In the genomic region with DNA sequence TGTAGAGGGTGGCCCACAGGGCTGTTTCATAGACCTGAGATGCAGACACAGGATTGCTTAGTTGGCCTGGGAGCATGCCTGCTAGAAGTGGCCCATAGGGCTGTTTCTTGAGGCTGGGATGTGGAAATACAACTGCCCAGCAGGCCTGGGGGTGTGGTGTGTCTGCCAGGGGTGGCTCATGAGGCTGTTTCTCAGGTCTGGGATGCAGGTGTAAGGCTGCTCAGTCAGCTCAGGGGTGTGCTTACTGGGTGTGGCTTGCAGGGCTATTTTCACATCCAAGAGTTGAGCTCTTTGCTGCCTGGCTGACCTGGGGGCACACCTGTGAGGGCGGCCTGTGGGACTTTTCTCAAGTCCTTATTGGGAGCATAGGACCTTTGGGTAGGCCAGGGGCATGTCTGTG, we compare ENCODE assay signal across 2 cellular contexts.
TF ChIP-seq lines count a peak whose summit lies in the region.

No MANE protein-coding gene starts in this region.

TF ChIP-seq in H1, 55 proteins besides CTCF, POLR2A, EP300 and RAD21:
- TF ChIP-seq BRCA1 (IDR thresholded peaks at IDR 0.05; ENCODE audit: low read depth, low read length) = no peak
- no peak for TF ChIP-seq SIX5 (IDR thresholded peaks at IDR 0.05; ENCODE audit: low read depth, low read length)
- TF ChIP-seq RFX5 (IDR thresholded peaks at IDR 0.05; ENCODE audit: borderline replicate concordance, low read depth, low read length) = no peak
- no peak for TF ChIP-seq CTBP2 (IDR thresholded peaks at IDR 0.05; ENCODE audit: borderline replicate concordance, insufficient read depth, insufficient read length, low read length)

TF ChIP-seq in SK-N-SH treated with all-trans-retinoic acid at 6 μM for 48 hours, 23 proteins besides CTCF, POLR2A, EP300 and RAD21:
- TF ChIP-seq TCF4 (CRISPR knock-in tag; IDR thresholded peaks at IDR 0.05; ENCODE audit: borderline replicate concordance) (no peak), ZNF70 (CRISPR knock-in tag; IDR thresholded peaks at IDR 0.05) (no peak), SNAI2 (CRISPR knock-in tag; IDR thresholded peaks at IDR 0.05) (no peak), ZFP3 (CRISPR knock-in tag; IDR thresholded peaks at IDR 0.05) (no peak), ZFP30 (CRISPR knock-in tag; IDR thresholded peaks at IDR 0.05) (no peak), RARB (CRISPR knock-in tag; IDR thresholded peaks at IDR 0.05) (no peak), ZNF565 (CRISPR knock-in tag; conservative IDR thresholded peaks at IDR 0.05; ENCODE audit: low read depth) (no peak), BACH2 (CRISPR knock-in tag; IDR thresholded peaks at IDR 0.05; ENCODE audit: borderline replicate concordance) (no peak), ZNF8 (CRISPR knock-in tag; IDR thresholded peaks at IDR 0.05) (no peak), GLIS3 (CRISPR knock-in tag; IDR thresholded peaks at IDR 0.05) (no peak), TOX (CRISPR knock-in tag; IDR thresholded peaks at IDR 0.05; ENCODE audit: borderline replicate concordance) (no peak), ZC3H10 (CRISPR knock-in tag; IDR thresholded peaks at IDR 0.05) (no peak)
- TF ChIP-seq, protein P1, sequence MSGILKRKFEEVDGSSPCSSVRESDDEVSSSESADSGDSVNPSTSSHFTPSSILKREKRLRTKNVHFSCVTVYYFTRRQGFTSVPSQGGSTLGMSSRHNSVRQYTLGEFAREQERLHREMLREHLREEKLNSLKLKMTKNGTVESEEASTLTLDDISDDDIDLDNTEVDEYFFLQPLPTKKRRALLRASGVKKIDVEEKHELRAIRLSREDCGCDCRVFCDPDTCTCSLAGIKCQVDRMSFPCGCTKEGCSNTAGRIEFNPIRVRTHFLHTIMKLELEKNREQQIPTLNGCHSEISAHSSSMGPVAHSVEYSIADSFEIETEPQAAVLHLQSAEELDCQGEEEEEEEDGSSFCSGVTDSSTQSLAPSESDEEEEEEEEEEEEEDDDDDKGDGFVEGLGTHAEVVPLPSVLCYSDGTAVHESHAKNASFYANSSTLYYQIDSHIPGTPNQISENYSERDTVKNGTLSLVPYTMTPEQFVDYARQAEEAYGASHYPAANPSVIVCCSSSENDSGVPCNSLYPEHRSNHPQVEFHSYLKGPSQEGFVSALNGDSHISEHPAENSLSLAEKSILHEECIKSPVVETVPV (CRISPR knock-in tag; IDR thresholded peaks at IDR 0.05) = no peak
- TF ChIP-seq, protein P2, sequence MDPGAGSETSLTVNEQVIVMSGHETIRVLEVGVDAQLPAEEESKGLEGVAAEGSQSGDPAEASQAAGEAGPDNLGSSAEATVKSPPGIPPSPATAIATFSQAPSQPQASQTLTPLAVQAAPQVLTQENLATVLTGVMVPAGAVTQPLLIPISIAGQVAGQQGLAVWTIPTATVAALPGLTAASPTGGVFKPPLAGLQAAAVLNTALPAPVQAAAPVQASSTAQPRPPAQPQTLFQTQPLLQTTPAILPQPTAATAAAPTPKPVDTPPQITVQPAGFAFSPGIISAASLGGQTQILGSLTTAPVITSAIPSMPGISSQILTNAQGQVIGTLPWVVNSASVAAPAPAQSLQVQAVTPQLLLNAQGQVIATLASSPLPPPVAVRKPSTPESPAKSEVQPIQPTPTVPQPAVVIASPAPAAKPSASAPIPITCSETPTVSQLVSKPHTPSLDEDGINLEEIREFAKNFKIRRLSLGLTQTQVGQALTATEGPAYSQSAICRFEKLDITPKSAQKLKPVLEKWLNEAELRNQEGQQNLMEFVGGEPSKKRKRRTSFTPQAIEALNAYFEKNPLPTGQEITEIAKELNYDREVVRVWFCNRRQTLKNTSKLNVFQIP (CRISPR knock-in tag; IDR thresholded peaks at IDR 0.05; ENCODE audit: borderline replicate concordance, low read depth) = no peak
- TF ChIP-seq, protein P3, sequence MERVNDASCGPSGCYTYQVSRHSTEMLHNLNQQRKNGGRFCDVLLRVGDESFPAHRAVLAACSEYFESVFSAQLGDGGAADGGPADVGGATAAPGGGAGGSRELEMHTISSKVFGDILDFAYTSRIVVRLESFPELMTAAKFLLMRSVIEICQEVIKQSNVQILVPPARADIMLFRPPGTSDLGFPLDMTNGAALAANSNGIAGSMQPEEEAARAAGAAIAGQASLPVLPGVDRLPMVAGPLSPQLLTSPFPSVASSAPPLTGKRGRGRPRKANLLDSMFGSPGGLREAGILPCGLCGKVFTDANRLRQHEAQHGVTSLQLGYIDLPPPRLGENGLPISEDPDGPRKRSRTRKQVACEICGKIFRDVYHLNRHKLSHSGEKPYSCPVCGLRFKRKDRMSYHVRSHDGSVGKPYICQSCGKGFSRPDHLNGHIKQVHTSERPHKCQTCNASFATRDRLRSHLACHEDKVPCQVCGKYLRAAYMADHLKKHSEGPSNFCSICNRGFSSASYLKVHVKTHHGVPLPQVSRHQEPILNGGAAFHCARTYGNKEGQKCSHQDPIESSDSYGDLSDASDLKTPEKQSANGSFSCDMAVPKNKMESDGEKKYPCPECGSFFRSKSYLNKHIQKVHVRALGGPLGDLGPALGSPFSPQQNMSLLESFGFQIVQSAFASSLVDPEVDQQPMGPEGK (CRISPR knock-in tag; IDR thresholded peaks at IDR 0.05; ENCODE audit: borderline replicate concordance) = no peak
- TF ChIP-seq, protein P4, sequence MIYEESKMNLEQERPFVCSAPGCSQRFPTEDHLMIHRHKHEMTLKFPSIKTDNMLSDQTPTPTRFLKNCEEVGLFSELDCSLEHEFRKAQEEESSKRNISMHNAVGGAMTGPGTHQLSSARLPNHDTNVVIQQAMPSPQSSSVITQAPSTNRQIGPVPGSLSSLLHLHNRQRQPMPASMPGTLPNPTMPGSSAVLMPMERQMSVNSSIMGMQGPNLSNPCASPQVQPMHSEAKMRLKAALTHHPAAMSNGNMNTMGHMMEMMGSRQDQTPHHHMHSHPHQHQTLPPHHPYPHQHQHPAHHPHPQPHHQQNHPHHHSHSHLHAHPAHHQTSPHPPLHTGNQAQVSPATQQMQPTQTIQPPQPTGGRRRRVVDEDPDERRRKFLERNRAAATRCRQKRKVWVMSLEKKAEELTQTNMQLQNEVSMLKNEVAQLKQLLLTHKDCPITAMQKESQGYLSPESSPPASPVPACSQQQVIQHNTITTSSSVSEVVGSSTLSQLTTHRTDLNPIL (CRISPR knock-in tag; IDR thresholded peaks at IDR 0.05; ENCODE audit: low read depth) = no peak
- TF ChIP-seq, protein P5, sequence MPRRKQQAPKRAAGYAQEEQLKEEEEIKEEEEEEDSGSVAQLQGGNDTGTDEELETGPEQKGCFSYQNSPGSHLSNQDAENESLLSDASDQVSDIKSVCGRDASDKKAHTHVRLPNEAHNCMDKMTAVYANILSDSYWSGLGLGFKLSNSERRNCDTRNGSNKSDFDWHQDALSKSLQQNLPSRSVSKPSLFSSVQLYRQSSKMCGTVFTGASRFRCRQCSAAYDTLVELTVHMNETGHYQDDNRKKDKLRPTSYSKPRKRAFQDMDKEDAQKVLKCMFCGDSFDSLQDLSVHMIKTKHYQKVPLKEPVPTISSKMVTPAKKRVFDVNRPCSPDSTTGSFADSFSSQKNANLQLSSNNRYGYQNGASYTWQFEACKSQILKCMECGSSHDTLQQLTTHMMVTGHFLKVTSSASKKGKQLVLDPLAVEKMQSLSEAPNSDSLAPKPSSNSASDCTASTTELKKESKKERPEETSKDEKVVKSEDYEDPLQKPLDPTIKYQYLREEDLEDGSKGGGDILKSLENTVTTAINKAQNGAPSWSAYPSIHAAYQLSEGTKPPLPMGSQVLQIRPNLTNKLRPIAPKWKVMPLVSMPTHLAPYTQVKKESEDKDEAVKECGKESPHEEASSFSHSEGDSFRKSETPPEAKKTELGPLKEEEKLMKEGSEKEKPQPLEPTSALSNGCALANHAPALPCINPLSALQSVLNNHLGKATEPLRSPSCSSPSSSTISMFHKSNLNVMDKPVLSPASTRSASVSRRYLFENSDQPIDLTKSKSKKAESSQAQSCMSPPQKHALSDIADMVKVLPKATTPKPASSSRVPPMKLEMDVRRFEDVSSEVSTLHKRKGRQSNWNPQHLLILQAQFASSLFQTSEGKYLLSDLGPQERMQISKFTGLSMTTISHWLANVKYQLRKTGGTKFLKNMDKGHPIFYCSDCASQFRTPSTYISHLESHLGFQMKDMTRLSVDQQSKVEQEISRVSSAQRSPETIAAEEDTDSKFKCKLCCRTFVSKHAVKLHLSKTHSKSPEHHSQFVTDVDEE (CRISPR knock-in tag; IDR thresholded peaks at IDR 0.05) = no peak
